Comparison of ENCODE assay signal across 23 cellular contexts in genomic region chr9:112664541-112664940, GRCh38.
"Had no signal": no experiment of that assay in that cellular context is flagged by ENCODE, and none has a peak within 500 bp of the region (broad histone marks: within the 10 kb centered on the region; RNA-seq: fewer than 3 reads in every experiment).

No MANE protein-coding gene starts in this region.

- H3K4me3 ChIP-seq: lung, psoas muscle, right lobe of liver, spleen, thoracic aorta, transverse colon had no signal

- H3K4me1 ChIP-seq: psoas muscle, right lobe of liver, spleen, transverse colon had no signal

- DNase-seq: effector CD4-positive, alpha-beta T cell; endodermal cell; foreskin melanocyte; head of caudate nucleus; hippocampal formation; left colon; left ventricle myocardium superior; mesenchymal stem cell; naive thymus-derived CD4-positive, alpha-beta T cell; nephron progenitor cell; psoas muscle; retina; right lobe of liver; spleen; stimulated activated CD4-positive, alpha-beta T cell treated with anti-CD3 and anti-CD28 coated beads, Interleukin-15, amount 100 ng/mL, for 24 hours; stimulated activated CD4-positive, alpha-beta T cell treated with anti-CD3 and anti-CD28 coated beads, Interleukin-1b, Interleukin-23, amount 100 ng/mL, for 48 hours; stimulated activated CD4-positive, alpha-beta T cell treated with anti-CD3 and anti-CD28 coated beads, Interleukin-4, amount 100 ng/mL, for 24 hours; stimulated activated naive CD8-positive, alpha-beta T cell treated with anti-CD3 and anti-CD28 coated beads, Interleukin-15, amount 100 ng/mL, for 72 hours; substantia nigra; transverse colon had no signal

- H3K27ac ChIP-seq: psoas muscle, right lobe of liver, spleen, thoracic aorta, transverse colon had no signal

- ATAC-seq: left colon; left ventricle myocardium superior; naive thymus-derived CD4-positive, alpha-beta T cell; psoas muscle; right lobe of liver; stimulated activated memory B cell treated with anti-CD40 and anti-IgM and Interleukin-4, amounts not matched to agents 10 μg/mL and 1 μg/mL and 100 μg/mL, for 72 hours; stimulated activated naive CD8-positive, alpha-beta T cell treated with anti-CD3 and anti-CD28 coated beads, Interleukin-15, amount 100 ng/mL, for 72 hours had no signal

- H3K36me3 ChIP-seq: right lobe of liver, thoracic aorta, transverse colon had no signal

- H3K9me3 ChIP-seq: psoas muscle, right lobe of liver, spleen, thoracic aorta, transverse colon had no signal

- H3K27me3 ChIP-seq: right lobe of liver, spleen, transverse colon had no signal
